Comparison of ENCODE assay signal across 31 cellular contexts in genomic region chr5:60568646-60569045, GRCh38.
"Had no signal": no experiment of that assay in that cellular context is flagged by ENCODE, and none has a peak within 500 bp of the region (broad histone marks: within the 10 kb centered on the region; RNA-seq: fewer than 3 reads in every experiment).

No MANE protein-coding gene starts in this region.

- H3K36me3 ChIP-seq: ascending aorta, cardiac muscle cell, MG63 had no signal

- ATAC-seq: activated CD8-positive, alpha-beta T cell treated with anti-CD3 and anti-CD28 coated beads for 36 hours; activated T-cell treated with anti-CD3 and anti-CD28 coated beads, Interleukin-2, amount 50 U/mL, for 72 hours; activated T-helper 17 cell treated with anti-CD3 and anti-CD28 coated beads, Interleukin-2, amount 50 U/mL, for 72 hours had no signal

- H3K36me3 Mint-ChIP-seq: activated naive CD8-positive, alpha-beta T cell treated with anti-CD3 and anti-CD28 coated beads for 36 hours had no signal

- H3K4me3 Mint-ChIP-seq: activated CD4-positive, alpha-beta T cell treated with anti-CD3 and anti-CD28 coated beads, Interleukin-2, amount 10 ng/mL, durations not matched to agents 24 days and 14 days; activated CD8-positive, alpha-beta T cell treated with anti-CD3 and anti-CD28 coated beads for 36 hours; activated naive CD8-positive, alpha-beta T cell treated with anti-CD3 and anti-CD28 coated beads for 36 hours; activated T-cell treated with anti-CD3 and anti-CD28 coated beads, Interleukin-2, amount 50 U/mL, for 72 hours; activated T-helper 17 cell treated with anti-CD3 and anti-CD28 coated beads, Interleukin-2, amount 50 U/mL, for 72 hours; central memory CD8-positive, alpha-beta T cell had no signal

- H3K4me1 Mint-ChIP-seq: activated CD4-positive, alpha-beta T cell treated with anti-CD3 and anti-CD28 coated beads, Interleukin-2, amount 10 ng/mL, durations not matched to agents 24 days and 14 days; activated naive CD8-positive, alpha-beta T cell treated with anti-CD3 and anti-CD28 coated beads for 36 hours; activated T-helper 17 cell treated with anti-CD3 and anti-CD28 coated beads, Interleukin-2, amount 50 U/mL, for 72 hours; central memory CD8-positive, alpha-beta T cell had no signal

- H3K4me1 ChIP-seq: ascending aorta had no signal

- DNase-seq: activated CD4-positive, alpha-beta T cell treated with anti-CD3 and anti-CD28 coated beads, Interleukin-2, amount 10 ng/mL, durations not matched to agents 24 days and 14 days; activated CD4-positive, alpha-beta T cell treated with anti-CD3 and anti-CD28 coated beads, Interleukin-2, amount 50 U/mL, for 4 hours; activated CD8-positive, alpha-beta T cell treated with anti-CD3 and anti-CD28 coated beads for 36 hours; activated effector memory CD4-positive, alpha-beta T cell treated with anti-CD3 and anti-CD28 coated beads, Interleukin-2, amount 50 U/mL, for 16 hours; activated naive CD4-positive, alpha-beta T cell; activated naive CD4-positive, alpha-beta T cell treated with anti-CD3 and anti-CD28 coated beads, Interleukin-2, amount 50 U/mL, for 16 hours; activated naive CD8-positive, alpha-beta T cell treated with anti-CD3 and anti-CD28 coated beads for 36 hours; activated T-cell treated with anti-CD3 and anti-CD28 coated beads, Interleukin-2, amount 50 U/mL, for 1 hour; activated T-cell treated with anti-CD3 and anti-CD28 coated beads, Interleukin-2, amount 50 U/mL, for 72 hours; amniotic stem cell; Kasumi-1; MG63; MV-4-11; NCI-H1092 treated with DMSO at 0.1 percent for 48 hours; NCI-H1417; NCI-H146; NCI-H187; NCI-H2029 treated with DMSO at 0.1 percent for 48 hours; NCI-H2107; NCI-H2171; NCI-H510A; NCI-H526; NCI-H748 treated with DMSO at 0.1 percent for 48 hours; NK-92 treated with Interleukin-12 subunit alpha and Interleukin-12 subunit beta, amount 100 ng/mL, for 24 hours; Right ventricle myocardium superior; SW 1271 had no signal

- H3K27ac ChIP-seq: ascending aorta, cardiac muscle cell had no signal

- FAIRE-seq: TTC549 had no signal

- H3K4me3 ChIP-seq: ascending aorta, cardiac muscle cell, MG63 had no signal

- H3K27ac Mint-ChIP-seq: activated CD4-positive, alpha-beta T cell treated with anti-CD3 and anti-CD28 coated beads, Interleukin-2, amount 10 ng/mL, durations not matched to agents 24 days and 14 days; activated CD8-positive, alpha-beta T cell treated with anti-CD3 and anti-CD28 coated beads for 36 hours; activated naive CD8-positive, alpha-beta T cell treated with anti-CD3 and anti-CD28 coated beads for 36 hours; activated T-cell treated with anti-CD3 and anti-CD28 coated beads, Interleukin-2, amount 50 U/mL, for 72 hours; activated T-helper 17 cell treated with anti-CD3 and anti-CD28 coated beads, Interleukin-2, amount 50 U/mL, for 72 hours had no signal

- H3K27me3 Mint-ChIP-seq: activated CD4-positive, alpha-beta T cell treated with anti-CD3 and anti-CD28 coated beads, Interleukin-2, amount 10 ng/mL, durations not matched to agents 24 days and 14 days; activated CD8-positive, alpha-beta T cell treated with anti-CD3 and anti-CD28 coated beads for 36 hours; activated naive CD8-positive, alpha-beta T cell treated with anti-CD3 and anti-CD28 coated beads for 36 hours; activated T-helper 17 cell treated with anti-CD3 and anti-CD28 coated beads, Interleukin-2, amount 50 U/mL, for 72 hours; central memory CD8-positive, alpha-beta T cell had no signal

- H3K27me3 ChIP-seq: ascending aorta, cardiac muscle cell, MG63 had no signal
